In genomic region chr2:240439698-240440151, GRCh38 we compare ENCODE assay signal across 17 cellular contexts. TPM values are rescaled to one million over a fixed set of nuclear protein-coding genes. Genes with fewer than 3 reads are reported as not detected.
DNase-seq lines count a peak whose midpoint lies in the region; ATAC-seq and TF ChIP-seq lines count a peak whose summit lies in the region.
"Had no signal": no experiment of that assay in that cellular context is flagged by ENCODE, and none has a peak within 500 bp of the region (broad histone marks: within the 10 kb centered on the region; RNA-seq: fewer than 3 reads in every experiment).

No MANE protein-coding gene starts in this region.

- H3K9ac ChIP-seq in endodermal cell (ENCODE audit: extremely low read depth, low read length, poor library complexity, severe bottlenecking) = no peak overlapping the region

- peaks cover under 1% of the 10 kb centered on the region for H3K4me1 ChIP-seq in BE2C
- no peaks in the 10 kb centered on the region for H3K4me1 ChIP-seq in endodermal cell (ENCODE audit: control insufficient read depth, insufficient read depth, low read length)
- H3K4me1 ChIP-seq in mucosa of descending colon (ENCODE audit: low read depth) = peaks cover 15% of the 10 kb centered on the region
- peaks cover 57 to 76% of the 10 kb centered on the region in 2 donors for H3K4me1 ChIP-seq in gastrocnemius medialis

- TF ChIP-seq CTCF in BE2C (IDR thresholded peaks at IDR 0.05; ENCODE audit: low read depth, low read length) (no peak), endodermal cell (conservative IDR thresholded peaks at IDR 0.05) (no peak), mucosa of descending colon (IDR thresholded peaks at IDR 0.05) (no peak), gastrocnemius medialis (IDR thresholded peaks at IDR 0.05 in 4 of 5, conservative IDR thresholded peaks at IDR 0.05 in 1 of 5) (no peak), GM20000 (IDR thresholded peaks at IDR 0.05; ENCODE audit: extremely low read depth, missing control alignments) (no peak)

- H3K27ac ChIP-seq in endodermal cell (ENCODE audit: low read depth, low read length) (no peak overlapping the region), gastrocnemius medialis (peak overlapping the region; percentile 84 to 97 (median 93))

- no peak for ATAC-seq in mucosa of descending colon
- ATAC-seq in gastrocnemius medialis = no peak
- ATAC-seq: Panc1 had no signal

- H3K27me3 ChIP-seq in BE2C (peaks cover 13% of the 10 kb centered on the region), endodermal cell (ENCODE audit: control insufficient read depth, insufficient read depth, low read length, poor library complexity, severe bottlenecking) (peaks cover 14% of the 10 kb centered on the region), gastrocnemius medialis (no peaks in the 10 kb centered on the region)
- H3K27me3 ChIP-seq: MG63 had no signal

- H3K27me3 Mint-ChIP-seq in endodermal cell (ENCODE audit: insufficient read depth) = peaks cover 18% of the 10 kb centered on the region

- H3K4me3 ChIP-seq in BE2C (ENCODE audit: low read depth, low read length) (no peak overlapping the region), endodermal cell (ENCODE audit: low read length) (no peak overlapping the region), mucosa of descending colon (no peak overlapping the region), gastrocnemius medialis (no peak overlapping the region)
- H3K4me3 ChIP-seq: MG63 had no signal

- no peak overlapping the region for H3K27ac Mint-ChIP-seq in endodermal cell
- H3K27ac Mint-ChIP-seq: CD4-positive, CD25-positive, alpha-beta regulatory T cell had no signal

- DNase-seq in BE2C = peak; percentile 8
- DNase-seq in endodermal cell = peak; percentile 24
- peak in 2 of 3 donors; percentile 16 to 47 for DNase-seq in mucosa of descending colon
- peak in 1 of 2 donors; percentile 18 for DNase-seq in gastrocnemius medialis
- no peak for DNase-seq in DMS153 treated with DMSO at 0.1 percent for 48 hours (lab: John Stamatoyannopoulos, UW; ENCODE audit: unreplicated experiment)
- DNase-seq in NCI-H82 treated with DMSO at 0.1 percent for 48 hours (lab: John Stamatoyannopoulos, UW; ENCODE audit: unreplicated experiment) = no peak
- no peak for DNase-seq in midbrain (lab: John Stamatoyannopoulos, UW)
- DNase-seq in GM20000 (ENCODE audit: low spot score) = no peak
- DNase-seq: Calu3; CD4-positive, CD25-positive, alpha-beta regulatory T cell; H7; MG63; NCI-H1092; NCI-H2081 treated with DMSO at 0.1 percent for 48 hours; NCI-H510A treated with DMSO at 0.1 percent for 48 hours; SHP77 treated with DMSO at 0.1 percent for 48 hours had no signal

- no peaks in the 10 kb centered on the region for H3K9me3 Mint-ChIP-seq in endodermal cell

- in situ Hi-C loops in gastrocnemius medialis (cut with MboI; ENCODE audit: low sequenced_read_pairs in 4 of 4) = loop anchor here in 3 of 4 donors (5.0 to 25.0 kb wide), 3 partner anchors 202 to 212 kb away; no protein-coding TSS in a partner anchor

- H3K36me3 ChIP-seq in BE2C = no peaks in the 10 kb centered on the region
- H3K36me3 ChIP-seq in endodermal cell (ENCODE audit: control insufficient read depth, insufficient read depth, low read length) = no peaks in the 10 kb centered on the region
- no peaks in the 10 kb centered on the region for H3K36me3 ChIP-seq in mucosa of descending colon (ENCODE audit: low read depth)
- H3K36me3 ChIP-seq in gastrocnemius medialis = no peaks in the 10 kb centered on the region

- H3K36me3 Mint-ChIP-seq in endodermal cell (ENCODE audit: low read depth) = peaks cover 2% of the 10 kb centered on the region
- H3K36me3 Mint-ChIP-seq: CD4-positive, CD25-positive, alpha-beta regulatory T cell had no signal

- H3K4me1 Mint-ChIP-seq in endodermal cell = no peaks in the 10 kb centered on the region

- no peak overlapping the region for H3K4me3 Mint-ChIP-seq in endodermal cell

- H3K9me3 ChIP-seq in BE2C (peaks cover 7% of the 10 kb centered on the region; the same call in 1 of the 2 replicates), endodermal cell (ENCODE audit: control insufficient read depth, low read length) (no peaks in the 10 kb centered on the region), mucosa of descending colon (no peaks in the 10 kb centered on the region), gastrocnemius medialis (no peaks in the 10 kb centered on the region)
- H3K9me3 ChIP-seq: MG63 had no signal

- no peak for TF ChIP-seq POLR2A in gastrocnemius medialis (IDR thresholded peaks at IDR 0.05)

- 91% methylated on average over 7 to 15 of the region's 15 CpGs for WGBS in endodermal cell (ENCODE audit: insufficient coverage in 1 of 2, insufficient read length in 1 of 2), 2 experiments

- intact Hi-C loops in mucosa of descending colon (cut with DNase I, micrococcal nuclease) (loop anchor here (2.0 kb wide), 2 partner anchors 207 to 209 kb away; no protein-coding TSS in a partner anchor), gastrocnemius medialis (cut with DNase I; ENCODE audit: low total_unique reads) (loop anchor here (5.0 to 10.0 kb wide), 4 partner anchors 52 to 305 kb away; partner anchors contain the start of gene COPS9)

RNA-seq across cellular contexts. Expression of gene GPC1, which starts 4.3 kb away (rescaled TPM):
- 46.0 TPM for polyA plus RNA-seq in BE2C (2012; ENCODE audit: insufficient read depth, insufficient read length, low read depth)
- total RNA-seq in endodermal cell (10 to 100 TPM; 37.8 to 69.7 TPM), mucosa of descending colon (10 to 100 TPM; 12.4 to 29.2 (median 15.4) TPM), gastrocnemius medialis (100 to 1,000 TPM; 112 to 188 (median 180) TPM)
- 55.9 TPM for polyA plus RNA-seq in endodermal cell (2013, experiment 1 of 2)
- polyA plus RNA-seq in endodermal cell (2013, experiment 2 of 2) = 56.9 TPM

Comparison
In these comparisons a context has a peak if more than half of its experiments do, and no peak if none do; other contexts are left out.
1. DNase-seq: peak in BE2C (single experiment), endodermal cell (single experiment) and mucosa of descending colon (2 of 3); none in DMS153 treated with DMSO at 0.1 percent for 48 hours (single experiment), NCI-H82 treated with DMSO at 0.1 percent for 48 hours (single experiment), midbrain (single experiment) and GM20000 (single experiment).